8 cellular contexts compared by ENCODE assay signal in genomic region chr16:4846901-4847773, GRCh38. TPM values are rescaled to one million over a fixed set of nuclear protein-coding genes. Genes with fewer than 3 reads are reported as not detected.
DNase-seq lines count a peak whose midpoint lies in the region; ATAC-seq and TF ChIP-seq lines count a peak whose summit lies in the region.

TSS of gene GLYR1 (minus strand) at chr16:4847288. CDS start at chr16:4847265, 23 bp downstream.
TSS of gene UBN1 (plus strand) at chr16:4847481. CDS start at chr16:4852918, 5,437 bp downstream.

- H3K36me3 Mint-ChIP-seq in activated T-helper 2 cell treated with anti-CD3 and anti-CD28 coated beads, Interferon-gamma antibody, Interleukin-2, Interleukin-4, amounts not matched to agents 10 μg/mL and 5 μg/mL and 100 μg/mL, durations not matched to agents 14 hours and 24 hours and 36 hours (ENCODE audit: low read depth): peaks cover 47% of the 10 kb centered on the region
- H3K36me3 Mint-ChIP-seq in natural killer cell: no peaks in the 10 kb centered on the region

- H3K4me3 ChIP-seq in LNCaP clone FGC (ENCODE audit: low read depth, low read length): peak within 1 kb of the TSS; percentile 95

- POLR2A ChIA-PET in RWPE1 (lab: Yijun Ruan, JAX; ENCODE audit: low non-redundant PET): no interaction called here

- DNase-seq in Daoy (ENCODE audit: low read depth) (peak; percentile 98), GOT3 (lab: John Stamatoyannopoulos, UW) (peak; percentile 95), LNCaP clone FGC (ENCODE audit: low read depth) (peak; percentile 83), RWPE1 (ENCODE audit: low spot score) (peak; percentile 96), fibroblast of peridontal ligament (ENCODE audit: extremely low read depth) (peak; percentile 92), natural killer cell (peak; percentile 100)
- DNase-seq in activated T-helper 2 cell treated with anti-CD3 and anti-CD28 coated beads, Interferon-gamma antibody, Interleukin-2, Interleukin-4, amounts not matched to agents 10 μg/mL and 5 μg/mL and 100 μg/mL, durations not matched to agents 14 hours and 24 hours and 36 hours (ENCODE audit: low spot score): peak; percentile 99
- DNase-seq in stimulated activated naive CD4-positive, alpha-beta T cell treated with Interleukin-2 at 50 U/mL for 16 hours (lab: John Stamatoyannopoulos, UW): peak; percentile 99

- peak within 1 kb of the TSS; percentile 80 for H3K27ac Mint-ChIP-seq in activated T-helper 2 cell treated with anti-CD3 and anti-CD28 coated beads, Interferon-gamma antibody, Interleukin-2, Interleukin-4, amounts not matched to agents 10 μg/mL and 5 μg/mL and 100 μg/mL, durations not matched to agents 14 hours and 24 hours and 36 hours
- peak within 1 kb of the TSS; percentile 93 to 95 for H3K27ac Mint-ChIP-seq in natural killer cell

- ATAC-seq in natural killer cell: peak; percentile 85 to 95 (median 89)

- no peaks in the 10 kb centered on the region for H3K9me3 Mint-ChIP-seq in activated T-helper 2 cell treated with anti-CD3 and anti-CD28 coated beads, Interferon-gamma antibody, Interleukin-2, Interleukin-4, amounts not matched to agents 10 μg/mL and 5 μg/mL and 100 μg/mL, durations not matched to agents 14 hours and 24 hours and 36 hours
- H3K9me3 Mint-ChIP-seq in natural killer cell: no peaks in the 10 kb centered on the region

- peak within 1 kb of the TSS; percentile 87 for H3K4me3 Mint-ChIP-seq in activated T-helper 2 cell treated with anti-CD3 and anti-CD28 coated beads, Interferon-gamma antibody, Interleukin-2, Interleukin-4, amounts not matched to agents 10 μg/mL and 5 μg/mL and 100 μg/mL, durations not matched to agents 14 hours and 24 hours and 36 hours (ENCODE audit: low read depth)
- H3K4me3 Mint-ChIP-seq in natural killer cell: peak within 1 kb of the TSS; percentile 98

- CTCF ChIA-PET in RWPE1 (lab: Yijun Ruan, JAX): interaction anchor here (0.5 kb wide), 1 partner anchor 1339 kb away, joined by 3 read pairs; no protein-coding TSS in a partner anchor

- no peak for TF ChIP-seq CTCF in LNCaP clone FGC (IDR thresholded peaks at IDR 0.05; ENCODE audit: control insufficient read depth, extremely low read depth, insufficient read depth)
- TF ChIP-seq CTCF in RWPE1 (conservative IDR thresholded peaks at IDR 0.05; ENCODE audit: low read depth): no peak
- no peak for TF ChIP-seq CTCF in natural killer cell (IDR thresholded peaks at IDR 0.05)

- no peaks in the 10 kb centered on the region for H3K27me3 Mint-ChIP-seq in activated T-helper 2 cell treated with anti-CD3 and anti-CD28 coated beads, Interferon-gamma antibody, Interleukin-2, Interleukin-4, amounts not matched to agents 10 μg/mL and 5 μg/mL and 100 μg/mL, durations not matched to agents 14 hours and 24 hours and 36 hours (ENCODE audit: low read depth)
- H3K27me3 Mint-ChIP-seq in natural killer cell (ENCODE audit: low read depth in 2 of 2): no peaks in the 10 kb centered on the region

- peaks cover 49% of the 10 kb centered on the region for H3K4me1 Mint-ChIP-seq in activated T-helper 2 cell treated with anti-CD3 and anti-CD28 coated beads, Interferon-gamma antibody, Interleukin-2, Interleukin-4, amounts not matched to agents 10 μg/mL and 5 μg/mL and 100 μg/mL, durations not matched to agents 14 hours and 24 hours and 36 hours (ENCODE audit: low read depth)
- H3K4me1 Mint-ChIP-seq in natural killer cell: peaks cover 50% of the 10 kb centered on the region in 2 donors

- intact Hi-C loops in activated T-helper 2 cell treated with anti-CD3 and anti-CD28 coated beads, Interferon-gamma antibody, Interleukin-2, Interleukin-4, amounts not matched to agents 10 μg/mL and 5 μg/mL and 100 μg/mL, durations not matched to agents 14 hours and 24 hours and 36 hours (cut with micrococcal nuclease): loop anchor here (1.0 to 10.0 kb wide), 6 partner anchors 44 to 248 kb away; partner anchors contain the start of genes ANKS3, DNAAF8, EEF2KMT and NUDT16L1
- intact Hi-C loops in natural killer cell (cut with micrococcal nuclease): loop anchor here (5.0 to 10.0 kb wide), 2 partner anchors 80 to 248 kb away; partner anchors contain the start of genes EEF2KMT and ZNF500

- peak within 1 kb of the TSS; percentile 92 for H3K27ac ChIP-seq in RWPE1

RNA-seq across cellular contexts. Expression of gene GLYR1, which starts in this region (rescaled TPM):
- 23.7 and 25.7 TPM in 2 replicates for total RNA-seq in Daoy (2014; rRNA removed; shearing (Covaris generic))
- total RNA-seq in activated T-helper 2 cell treated with anti-CD3 and anti-CD28 coated beads, Interferon-gamma antibody, Interleukin-2, Interleukin-4, amounts not matched to agents 10 μg/mL and 5 μg/mL and 100 μg/mL, durations not matched to agents 14 hours and 24 hours and 36 hours: 104 and 112 TPM in 2 replicates
- total RNA-seq in natural killer cell: 100 to 1,000 TPM; 112 to 129 (median 125) TPM

RNA-seq across cellular contexts. Expression of gene UBN1, which starts in this region (rescaled TPM):
- 19.9 and 21.7 TPM in 2 replicates for total RNA-seq in Daoy (2014; rRNA removed; shearing (Covaris generic))
- total RNA-seq in activated T-helper 2 cell treated with anti-CD3 and anti-CD28 coated beads, Interferon-gamma antibody, Interleukin-2, Interleukin-4, amounts not matched to agents 10 μg/mL and 5 μg/mL and 100 μg/mL, durations not matched to agents 14 hours and 24 hours and 36 hours: 33.8 and 34.2 TPM in 2 replicates
- total RNA-seq in natural killer cell: 10 to 100 TPM; 70.5 to 81.6 (median 79.9) TPM

Comparison
In these comparisons a context has a peak if more than half of its experiments do, and no peak if none do; other contexts are left out.
1. Peak in every context shown above with its lines: DNase-seq, ATAC-seq, H3K4me3 ChIP-seq and H3K27ac ChIP-seq.